In the genomic region with DNA sequence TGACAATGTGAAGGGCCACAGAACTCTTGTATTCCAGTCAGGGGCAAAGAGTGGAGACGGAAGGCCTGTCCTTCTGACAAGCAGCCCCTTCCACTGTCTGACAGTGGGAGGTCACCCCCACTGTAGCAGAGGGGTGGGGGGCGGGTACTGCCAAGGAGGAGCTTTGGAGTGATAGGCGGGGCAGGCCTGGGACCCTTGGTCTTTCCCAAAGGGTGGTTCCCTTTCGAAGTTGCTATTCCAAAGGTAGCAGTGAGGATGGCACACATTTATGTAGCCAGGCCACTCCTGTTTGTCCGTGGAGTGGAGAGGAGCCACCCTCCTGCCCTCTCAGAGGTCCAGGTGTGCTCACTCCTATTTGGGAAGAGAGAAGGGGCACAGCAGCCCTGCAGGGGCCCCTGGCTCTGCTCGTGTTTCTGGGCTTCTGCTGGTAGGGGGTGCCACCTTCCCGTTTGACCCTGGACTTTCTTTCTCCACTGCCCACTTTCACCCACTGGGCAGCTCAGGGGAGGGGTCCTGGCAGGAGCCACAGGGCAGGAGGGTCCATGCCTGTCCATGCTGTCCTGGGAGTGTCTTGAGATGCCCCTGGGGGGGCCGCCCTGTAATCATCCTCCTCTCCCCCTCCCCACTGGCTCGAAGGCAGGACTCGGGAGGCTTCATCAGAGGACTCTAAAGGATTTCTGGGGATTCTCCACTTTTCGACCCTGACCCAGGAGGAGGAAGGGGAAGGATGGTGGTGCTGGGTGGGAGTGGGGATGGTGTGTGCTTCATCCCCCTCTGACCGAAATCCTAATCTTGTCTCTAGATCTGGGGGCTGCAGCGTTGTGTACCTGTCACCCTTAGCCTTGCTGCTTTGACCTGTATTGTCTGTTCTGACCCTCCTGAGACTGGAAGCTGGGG, we compare ENCODE assay signal across 11 cellular contexts. TPM values are rescaled to one million over a fixed set of nuclear protein-coding genes. Genes with fewer than 3 reads are reported as not detected.
DNase-seq lines count a peak whose midpoint lies in the region; ATAC-seq, FAIRE-seq and TF ChIP-seq lines count a peak whose summit lies in the region.
"Had no signal": no experiment of that assay in that cellular context is flagged by ENCODE, and none has a peak within 500 bp of the region (broad histone marks: within the 10 kb centered on the region; RNA-seq: fewer than 3 reads in every experiment).

No MANE protein-coding gene starts in this region.

- H2BK12ac ChIP-seq in H1 (ENCODE audit: low read depth, low read length), result peak overlapping the region; percentile 94; the same call in 1 of the 2 replicates

- H4K8ac ChIP-seq in H1 (ENCODE audit: extremely low read depth, insufficient read depth, low read length), result peak overlapping the region; percentile 38; the same call in 1 of the 2 replicates

- H4K5ac ChIP-seq in H1 (ENCODE audit: insufficient read length, low read depth, low read length), result no peak overlapping the region

- H3K4me1 ChIP-seq in H1 (replicated peaks in 1 of 4; ENCODE audit: control insufficient read depth in 3 of 4, insufficient read depth in 4 of 4, low read length in 3 of 4), result peaks cover 7 to 32% (median 28%) of the 10 kb centered on the region in 4 experiments
- peaks cover 8 to 38% of the 10 kb centered on the region in 2 donors for H3K4me1 ChIP-seq in muscle layer of duodenum (ENCODE audit: control insufficient read depth in 1 of 2, insufficient read depth in 2 of 2, low read length in 2 of 2)
- H3K4me1 ChIP-seq in transverse colon, result peaks cover 11 to 47% (median 24%) of the 10 kb centered on the region in 4 donors

- no peak; a peak in 1 of 3 replicates for TF ChIP-seq POLR2A in H1 (IDR thresholded peaks at IDR 0.05; ENCODE audit: control extremely low read depth in 1 of 2, low read depth in 2 of 2, low read length in 2 of 2)
- no peak for TF ChIP-seq POLR2A in transverse colon (IDR thresholded peaks at IDR 0.05)

- TF ChIP-seq RAD21 in H1 (IDR thresholded peaks at IDR 0.05 in 1 of 2, conservative IDR thresholded peaks at IDR 0.05 in 1 of 2; ENCODE audit: low read depth in 2 of 2, low read length in 2 of 2), result no peak

- peak overlapping the region in 3 of 4 experiments; percentile 64 to 68 (median 67); a peak in 5 of 7 replicates for H3K9ac ChIP-seq in H1 (replicated peaks in 1 of 4; ENCODE audit: extremely low read depth in 1 of 4, low read depth in 3 of 4, low read length in 3 of 4)

- CTCF ChIA-PET in activated naive CD4-positive, alpha-beta T cell treated with anti-CD3 and anti-CD28 coated beads for 36 hours (lab: Charles Lee), result interaction anchor here (0.7 to 1.6 kb wide), 2 partner anchors 19 to 403 kb away, joined by 3 to 4 read pairs; no protein-coding TSS in a partner anchor
- CTCF ChIA-PET in H1 (lab: Charles Lee; ENCODE audit: partially characterized antibody), result interaction anchor here (0.7 to 18.7 kb wide), 3 partner anchors 18 to 27 kb away, joined by 3 to 449 read pairs (median 249); a partner anchor contains a TSS

- no peak for DNase-seq in activated naive CD4-positive, alpha-beta T cell treated with anti-CD3 and anti-CD28 coated beads, Interleukin-2, amount 50 U/mL, for 72 hours (ENCODE audit: low spot score in 2 of 2)
- no peak for DNase-seq in activated naive CD4-positive, alpha-beta T cell treated with anti-CD3 and anti-CD28 coated beads for 36 hours
- DNase-seq in H1 (ENCODE audit: low read depth in 1 of 2, low spot score in 2 of 2) (peak in 1 of 2 experiments; percentile 50), transverse colon (no peak), GM19238 (ENCODE audit: insufficient read length, low spot score) (no peak), activated gamma-delta T cell treated with Interleukin-2 at 50 U/mL for 16 hours (no peak)
- DNase-seq: HCEC 1CT, NCI-H82 had no signal

- in situ Hi-C loops in transverse colon (cut with MboI; ENCODE audit: low pct_ligation_motif_present in 1 of 4, low pct_unique_long_range_greater_than_20kb in 1 of 4, low sequenced_read_pairs in 3 of 4), result no loop called here

- no peaks in the 10 kb centered on the region for H3K4me1 Mint-ChIP-seq in activated naive CD4-positive, alpha-beta T cell treated with anti-CD3 and anti-CD28 coated beads for 36 hours (ENCODE audit: low read depth)

- no peaks in the 10 kb centered on the region; the same call in 1 of the 2 replicates for H3K79me1 ChIP-seq in H1 (ENCODE audit: low read depth, low read length)

- H3K56ac ChIP-seq in H1 (replicated peaks; ENCODE audit: insufficient read length, low read depth, low read length), result no peak overlapping the region

- H3K27me3 Mint-ChIP-seq in activated naive CD4-positive, alpha-beta T cell treated with anti-CD3 and anti-CD28 coated beads for 36 hours (ENCODE audit: low read depth), result no peaks in the 10 kb centered on the region

- H3K79me2 ChIP-seq in H1 (ENCODE audit: control insufficient read depth in 1 of 2, insufficient read depth in 2 of 2, low read length in 2 of 2), result peaks cover 0 to 14% of the 10 kb centered on the region in 2 experiments; a peak in 1 of 4 replicates

- H3K27ac ChIP-seq in H1 (ENCODE audit: low read depth, low read length), result peak overlapping the region; percentile 74; the same call in 1 of the 2 replicates
- H3K27ac ChIP-seq in muscle layer of duodenum (ENCODE audit: low read length), result peak overlapping the region; percentile 97
- H3K27ac ChIP-seq in transverse colon, result peak overlapping the region; percentile 84 to 96 (median 88)

- H3K23ac ChIP-seq in H1 (ENCODE audit: insufficient read length), result no peak overlapping the region

- no peak overlapping the region for H3K4ac ChIP-seq in H1 (replicated peaks; ENCODE audit: insufficient read length, low read depth, low read length)

- no peak overlapping the region for H2AFZ ChIP-seq in H1 (ENCODE audit: low read length)

- peaks cover 0 to 7% of the 10 kb centered on the region in 2 donors for H3K36me3 Mint-ChIP-seq in activated naive CD4-positive, alpha-beta T cell treated with anti-CD3 and anti-CD28 coated beads, Interleukin-2, amount 50 U/mL, for 72 hours
- H3K36me3 Mint-ChIP-seq in activated naive CD4-positive, alpha-beta T cell treated with anti-CD3 and anti-CD28 coated beads for 36 hours (ENCODE audit: low read depth), result peaks cover 9% of the 10 kb centered on the region

- peaks cover 2 to 6% (median 5%) of the 10 kb centered on the region in 4 experiments; a peak in 3 of 8 replicates for H3K36me3 ChIP-seq in H1 (ENCODE audit: control insufficient read depth in 2 of 4, insufficient read depth in 4 of 4, low read length in 3 of 4)
- H3K36me3 ChIP-seq in muscle layer of duodenum (ENCODE audit: control insufficient read depth in 1 of 2, insufficient read depth in 2 of 2, low read length in 2 of 2), result peaks cover 31 to 33% of the 10 kb centered on the region in 2 donors
- H3K36me3 ChIP-seq in transverse colon, result peaks cover 0 to 5% (median 0%) of the 10 kb centered on the region in 4 donors

- peak overlapping the region; percentile 87 for H2BK5ac ChIP-seq in H1 (ENCODE audit: low read depth, low read length)

- H3K4me2 ChIP-seq in H1 (ENCODE audit: insufficient read depth in 1 of 2, low read depth in 2 of 2, low read length in 2 of 2), result peak overlapping the region; percentile 67 to 81

- H2BK20ac ChIP-seq in H1 (ENCODE audit: low read length), result 0 out of 2 replicates have a peak overlapping the region, but pooled peaks have one; percentile 32

- no peak for TF ChIP-seq CTCF in H1 (IDR thresholded peaks at IDR 0.05; ENCODE audit: control extremely low read depth in 1 of 3, insufficient read depth in 1 of 3, low read depth in 1 of 3, low read length in 3 of 3)
- TF ChIP-seq CTCF in transverse colon (IDR thresholded peaks at IDR 0.05), result no peak

- intact Hi-C loops in activated naive CD4-positive, alpha-beta T cell treated with anti-CD3 and anti-CD28 coated beads for 36 hours (cut with micrococcal nuclease), result no loop called here
- intact Hi-C loops in transverse colon (cut with DNase I; ENCODE audit: low total_unique reads), result no loop called here

- peak overlapping the region; percentile 37 to 58 (median 47) for H3K4me3 ChIP-seq in H1 (ENCODE audit: extremely low read depth in 1 of 4, insufficient read depth in 2 of 4, low read depth in 3 of 4, low read length in 4 of 4)
- H3K4me3 ChIP-seq in muscle layer of duodenum (ENCODE audit: low read depth in 1 of 2, low read length in 2 of 2), result peak overlapping the region; percentile 88 to 90
- peak overlapping the region; percentile 34 to 55 (median 45) for H3K4me3 ChIP-seq in transverse colon

- H4K20me1 ChIP-seq in H1 (replicated peaks in 1 of 2; ENCODE audit: control insufficient read depth in 1 of 2, insufficient read depth in 2 of 2, low read length in 2 of 2), result peaks cover 2% of the 10 kb centered on the region in 2 experiments

- no peak overlapping the region for H2BK120ac ChIP-seq in H1 (replicated peaks; ENCODE audit: low read depth, low read length)

- H3K9me3 Mint-ChIP-seq in activated naive CD4-positive, alpha-beta T cell treated with anti-CD3 and anti-CD28 coated beads, Interleukin-2, amount 50 U/mL, for 72 hours, result no peaks in the 10 kb centered on the region
- H3K9me3 Mint-ChIP-seq in activated naive CD4-positive, alpha-beta T cell treated with anti-CD3 and anti-CD28 coated beads for 36 hours, result no peaks in the 10 kb centered on the region

- peaks cover 6% of the 10 kb centered on the region; the same call in 1 of the 2 replicates for H3K23me2 ChIP-seq in H1 (ENCODE audit: low read depth, low read length)

- peak overlapping the region; percentile 59; the same call in 1 of the 2 replicates for H2AK5ac ChIP-seq in H1 (ENCODE audit: low read depth, low read length)

- H3K27me3 ChIP-seq in H1 (replicated peaks in 1 of 4; ENCODE audit: control insufficient read depth in 3 of 4, extremely low read depth in 1 of 4, insufficient read depth in 3 of 4, low read length in 3 of 4) (no peaks in the 10 kb centered on the region; a peak in 1 of 7 replicates), muscle layer of duodenum (ENCODE audit: low read depth, low read length) (no peaks in the 10 kb centered on the region), transverse colon (no peaks in the 10 kb centered on the region)

- H3K18ac ChIP-seq in H1 (ENCODE audit: extremely low read depth, low read length), result peak overlapping the region; percentile 65; the same call in 1 of the 2 replicates

- H3K9me3 ChIP-seq in H1 (ENCODE audit: insufficient read depth in 2 of 2, low read depth in 1 of 2, low read length in 1 of 2) (no peaks in the 10 kb centered on the region), muscle layer of duodenum (ENCODE audit: control insufficient read depth in 1 of 2, low read length in 2 of 2) (no peaks in the 10 kb centered on the region), transverse colon (no peaks in the 10 kb centered on the region)

- no peak for ATAC-seq in activated naive CD4-positive, alpha-beta T cell treated with anti-CD3 and anti-CD28 coated beads, Interleukin-2, amount 50 U/mL, for 72 hours
- no peak for ATAC-seq in GM19351 (IDR thresholded peaks at IDR 0.05; ENCODE audit: unreplicated experiment)

- H4K91ac ChIP-seq in H1 (replicated peaks; ENCODE audit: insufficient read length, low read length), result no peak overlapping the region

- POLR2A ChIA-PET in H1 (lab: Charles Lee; ENCODE audit: partially characterized antibody), result interaction anchor here (1.0 to 10.3 kb wide), 10 partner anchors 12 to 56 kb away, joined by 3 to 153 read pairs (median 5); a partner anchor contains a TSS

- H2BK15ac ChIP-seq in H1 (ENCODE audit: low read length), result 0 out of 2 replicates have a peak overlapping the region, but pooled peaks have one; percentile 72

- peak overlapping the region; percentile 15 to 74 for H3K27ac Mint-ChIP-seq in activated naive CD4-positive, alpha-beta T cell treated with anti-CD3 and anti-CD28 coated beads, Interleukin-2, amount 50 U/mL, for 72 hours
- H3K27ac Mint-ChIP-seq in activated naive CD4-positive, alpha-beta T cell treated with anti-CD3 and anti-CD28 coated beads for 36 hours, result no peak overlapping the region

- 26% methylated on average over 12 of the region's 13 CpGs; no CpG with 5 or more reads in 1 of the 2 experiments for WGBS in H1 (ENCODE audit: extremely low coverage in 1 of 2, insufficient coverage in 1 of 2, insufficient read length in 1 of 2, insufficient replicate concordance in 2 of 2, low coverage in 1 of 2, low lambda C conversion rate in 2 of 2, missing lambda C conversion rate in 1 of 2), 2 experiments
- 38 to 55% methylated on average over 4 to 13 of the region's 13 CpGs for WGBS in transverse colon (ENCODE audit: low coverage in 1 of 2), 2 donors

- no peak overlapping the region for H3K4me3 Mint-ChIP-seq in activated naive CD4-positive, alpha-beta T cell treated with anti-CD3 and anti-CD28 coated beads for 36 hours

- TF ChIP-seq EP300 in H1 (IDR thresholded peaks at IDR 0.05; ENCODE audit: borderline replicate concordance in 1 of 2, low read depth in 2 of 2, low read length in 2 of 2), result no peak
- no peak for TF ChIP-seq EP300 in transverse colon (IDR thresholded peaks at IDR 0.05; ENCODE audit: low read depth)

- no peak overlapping the region for H3K14ac ChIP-seq in H1 (ENCODE audit: insufficient read length)

- no peak for FAIRE-seq in H1 (lab: Jason Lieb, UNC)
- FAIRE-seq: colon had no signal

RNA-seq across cellular contexts. Expression of a gene that starts 1.0 kb away (rescaled TPM):
- total RNA-seq in activated naive CD4-positive, alpha-beta T cell treated with anti-CD3 and anti-CD28 coated beads, Interleukin-2, amount 50 U/mL, for 72 hours, result 1 to 10 TPM; 1.5 to 5.4 TPM
- total RNA-seq in activated naive CD4-positive, alpha-beta T cell treated with anti-CD3 and anti-CD28 coated beads for 36 hours, result 1 to 10 TPM; 2.1 to 2.2 TPM
- 300 and 301 TPM in 2 replicates for total RNA-seq in H1 (2021; fragmentation: NEBNext Ultra II Directional; extraction: Animal tissue kit (Norgen Biotek cat#: 25700))
- 140 and 150 TPM in 2 replicates for polyA plus RNA-seq in H1 (2011; rRNA removed)
- 178 TPM for polyA plus RNA-seq in H1 (2011; cell fraction: cytosol; rRNA removed)
- 132 TPM for polyA plus RNA-seq in H1 (2011; cell fraction: nucleus; rRNA removed)
- polyA plus RNA-seq in H1 (2012, experiment 1 of 2), result 186 to 274 TPM (median 201 TPM) in 4 replicates
- polyA plus RNA-seq in H1 (2012, experiment 2 of 2), result 415 TPM
- 193 TPM for polyA plus RNA-seq in H1 (2013, experiment 1 of 2)
- polyA plus RNA-seq in H1 (2013, experiment 2 of 2), result 186 TPM
- 97.7 and 118 TPM in 2 replicates for polyA minus RNA-seq in H1 (2011; rRNA and poly(A)+ RNA removed)
- polyA minus RNA-seq in H1 (2011; cell fraction: cytosol; rRNA and poly(A)+ RNA removed), result 36.1 TPM
- polyA minus RNA-seq in H1 (2011; cell fraction: nucleus; rRNA and poly(A)+ RNA removed), result 59.7 TPM
- 1,000 to 10,000 TPM in 3 of 4 donors, 100 to 1,000 TPM in 1; 899 to 4,235 (median 1,393) TPM for total RNA-seq in transverse colon

RNA-seq across cellular contexts. Expression of a gene that starts 21.6 kb away (rescaled TPM):
- total RNA-seq in activated naive CD4-positive, alpha-beta T cell treated with anti-CD3 and anti-CD28 coated beads, Interleukin-2, amount 50 U/mL, for 72 hours, result 10 to 100 TPM; 20.9 to 32.0 TPM
- total RNA-seq in activated naive CD4-positive, alpha-beta T cell treated with anti-CD3 and anti-CD28 coated beads for 36 hours, result 10 to 100 TPM; 23.9 to 25.6 TPM
- 14.6 and 18.5 TPM in 2 replicates for total RNA-seq in H1 (2021; fragmentation: NEBNext Ultra II Directional; extraction: Animal tissue kit (Norgen Biotek cat#: 25700))
- 21.1 and 26.7 TPM in 2 replicates for polyA plus RNA-seq in H1 (2011; rRNA removed)
- polyA plus RNA-seq in H1 (2011; cell fraction: cytosol; rRNA removed), result 15.5 TPM
- 85.9 TPM for polyA plus RNA-seq in H1 (2011; cell fraction: nucleus; rRNA removed)
- polyA plus RNA-seq in H1 (2012, experiment 1 of 2), result 13.3 to 18.4 TPM (median 14.8 TPM) in 4 replicates
- polyA plus RNA-seq in H1 (2012, experiment 2 of 2), result 12.4 TPM
- polyA plus RNA-seq in H1 (2013, experiment 1 of 2), result 15.5 TPM
- 14.7 TPM for polyA plus RNA-seq in H1 (2013, experiment 2 of 2)
- polyA minus RNA-seq in H1 (2011; rRNA and poly(A)+ RNA removed), result 27.2 and 33.9 TPM in 2 replicates
- 12.8 TPM for polyA minus RNA-seq in H1 (2011; cell fraction: cytosol; rRNA and poly(A)+ RNA removed)
- polyA minus RNA-seq in H1 (2011; cell fraction: nucleus; rRNA and poly(A)+ RNA removed), result 35.6 TPM
- 10 to 100 TPM; 68.1 to 95.0 (median 78.2) TPM for total RNA-seq in transverse colon

RNA-seq across cellular contexts. Expression of a gene that starts 31.7 kb away (rescaled TPM):
- 100 to 1,000 TPM; 126 to 201 TPM for total RNA-seq in activated naive CD4-positive, alpha-beta T cell treated with anti-CD3 and anti-CD28 coated beads, Interleukin-2, amount 50 U/mL, for 72 hours
- total RNA-seq in activated naive CD4-positive, alpha-beta T cell treated with anti-CD3 and anti-CD28 coated beads for 36 hours, result 10 to 100 TPM; 97.6 to 97.9 TPM
- 38.5 and 45.6 TPM in 2 replicates for total RNA-seq in H1 (2021; fragmentation: NEBNext Ultra II Directional; extraction: Animal tissue kit (Norgen Biotek cat#: 25700))
- polyA plus RNA-seq in H1 (2011; rRNA removed), result 23.4 and 38.8 TPM in 2 replicates
- polyA plus RNA-seq in H1 (2011; cell fraction: cytosol; rRNA removed), result 33.3 TPM
- polyA plus RNA-seq in H1 (2011; cell fraction: nucleus; rRNA removed), result 67.6 TPM
- 26.1 to 32.5 TPM (median 31.3 TPM) in 4 replicates for polyA plus RNA-seq in H1 (2012, experiment 1 of 2)
- 15.2 TPM for polyA plus RNA-seq in H1 (2012, experiment 2 of 2)
- polyA plus RNA-seq in H1 (2013, experiment 1 of 2), result 20.6 TPM
- 21.3 TPM for polyA plus RNA-seq in H1 (2013, experiment 2 of 2)
- polyA minus RNA-seq in H1 (2011; rRNA and poly(A)+ RNA removed), result 30.3 and 32.9 TPM in 2 replicates
- 23.0 TPM for polyA minus RNA-seq in H1 (2011; cell fraction: cytosol; rRNA and poly(A)+ RNA removed)
- polyA minus RNA-seq in H1 (2011; cell fraction: nucleus; rRNA and poly(A)+ RNA removed), result 30.8 TPM
- 100 to 1,000 TPM; 182 to 432 (median 204) TPM for total RNA-seq in transverse colon

RNA-seq across cellular contexts. Expression of a gene that starts 32.3 kb away (rescaled TPM):
- 10 to 100 TPM; 13.3 to 21.6 TPM for total RNA-seq in activated naive CD4-positive, alpha-beta T cell treated with anti-CD3 and anti-CD28 coated beads, Interleukin-2, amount 50 U/mL, for 72 hours
- 10 to 100 TPM; 14.0 to 14.4 TPM for total RNA-seq in activated naive CD4-positive, alpha-beta T cell treated with anti-CD3 and anti-CD28 coated beads for 36 hours
- 33.7 and 35.6 TPM in 2 replicates for total RNA-seq in H1 (2021; fragmentation: NEBNext Ultra II Directional; extraction: Animal tissue kit (Norgen Biotek cat#: 25700))
- polyA plus RNA-seq in H1 (2011; rRNA removed), result 34.9 and 35.3 TPM in 2 replicates
- polyA plus RNA-seq in H1 (2011; cell fraction: cytosol; rRNA removed), result 20.7 TPM
- polyA plus RNA-seq in H1 (2011; cell fraction: nucleus; rRNA removed), result 80.8 TPM
- polyA plus RNA-seq in H1 (2012, experiment 1 of 2), result 18.8 to 22.7 TPM (median 20.3 TPM) in 4 replicates
- polyA plus RNA-seq in H1 (2012, experiment 2 of 2), result 4.6 TPM
- polyA plus RNA-seq in H1 (2013, experiment 1 of 2), result 18.8 TPM
- 17.3 TPM for polyA plus RNA-seq in H1 (2013, experiment 2 of 2)
- 79.0 and 79.9 TPM in 2 replicates for polyA minus RNA-seq in H1 (2011; rRNA and poly(A)+ RNA removed)
- 23.1 TPM for polyA minus RNA-seq in H1 (2011; cell fraction: cytosol; rRNA and poly(A)+ RNA removed)
- 39.3 TPM for polyA minus RNA-seq in H1 (2011; cell fraction: nucleus; rRNA and poly(A)+ RNA removed)
- 100 to 1,000 TPM in 1 of 4 donors, 10 to 100 TPM in 3; 11.1 to 139 (median 14.5) TPM for total RNA-seq in transverse colon

RNA-seq across cellular contexts. Expression of a gene that starts 56.1 kb away (rescaled TPM):
- 10 to 100 TPM; 63.4 to 64.5 TPM for total RNA-seq in activated naive CD4-positive, alpha-beta T cell treated with anti-CD3 and anti-CD28 coated beads, Interleukin-2, amount 50 U/mL, for 72 hours
- 10 to 100 TPM; 43.7 to 44.3 TPM for total RNA-seq in activated naive CD4-positive, alpha-beta T cell treated with anti-CD3 and anti-CD28 coated beads for 36 hours
- 151 and 161 TPM in 2 replicates for total RNA-seq in H1 (2021; fragmentation: NEBNext Ultra II Directional; extraction: Animal tissue kit (Norgen Biotek cat#: 25700))
- polyA plus RNA-seq in H1 (2011; rRNA removed), result 26.2 and 38.2 TPM in 2 replicates
- 38.1 TPM for polyA plus RNA-seq in H1 (2011; cell fraction: cytosol; rRNA removed)
- polyA plus RNA-seq in H1 (2011; cell fraction: nucleus; rRNA removed), result 26.6 TPM
- polyA plus RNA-seq in H1 (2012, experiment 1 of 2), result 59.5 to 77.0 TPM (median 64.7 TPM) in 4 replicates
- polyA plus RNA-seq in H1 (2012, experiment 2 of 2), result 19.8 TPM
- polyA plus RNA-seq in H1 (2013, experiment 1 of 2), result 66.1 TPM
- 68.8 TPM for polyA plus RNA-seq in H1 (2013, experiment 2 of 2)
- polyA minus RNA-seq in H1 (2011; rRNA and poly(A)+ RNA removed), result 256 and 265 TPM in 2 replicates
- polyA minus RNA-seq in H1 (2011; cell fraction: cytosol; rRNA and poly(A)+ RNA removed), result 130 TPM
- 53.9 TPM for polyA minus RNA-seq in H1 (2011; cell fraction: nucleus; rRNA and poly(A)+ RNA removed)
- total RNA-seq in transverse colon, result 10 to 100 TPM; 18.1 to 90.8 (median 78.3) TPM

Comparison
In these comparisons a context has a peak if more than half of its experiments do, and no peak if none do; other contexts are left out.
1. RNA of a gene that starts 1.0 kb away (total RNA-seq): 899 to 4,235 TPM in transverse colon and 300 to 301 TPM in H1; 1.5 to 5.4 TPM in activated naive CD4-positive, alpha-beta T cell treated with anti-CD3 and anti-CD28 coated beads, Interleukin-2, amount 50 U/mL, for 72 hours and 2.1 to 2.2 TPM in activated naive CD4-positive, alpha-beta T cell treated with anti-CD3 and anti-CD28 coated beads for 36 hours; every median in the first group is over 10 times any median in the second.
2. Peak in every context shown above with its lines, with median percentiles within 50 percentile points of each other: H3K27ac ChIP-seq and H3K4me3 ChIP-seq.